Comparison of ENCODE assay signal across 2 cellular contexts in the genomic region with DNA sequence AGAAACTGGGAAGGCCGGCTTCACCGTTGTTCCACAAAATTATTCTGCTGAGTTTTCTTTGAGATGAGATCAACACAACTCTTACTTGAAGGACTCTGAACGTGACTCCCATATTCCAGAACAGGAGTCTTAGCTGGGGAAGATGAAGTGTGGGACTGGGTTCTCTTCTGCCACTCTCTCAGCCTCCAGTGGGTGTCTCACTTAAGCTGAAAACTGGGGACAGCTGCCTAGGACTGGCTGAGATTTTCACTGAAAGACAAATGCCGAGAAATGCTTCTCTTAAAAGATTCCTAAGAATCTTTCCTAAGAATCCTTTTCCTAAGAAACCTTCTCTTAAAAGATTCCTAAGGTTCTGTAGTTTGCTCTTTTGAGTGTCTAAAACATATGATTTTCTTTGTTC.
TF ChIP-seq lines count a peak whose summit lies in the region.

No MANE protein-coding gene starts in this region.

TF ChIP-seq in HCT116, 20 proteins besides CTCF, POLR2A, EP300 and RAD21 (continued from another document):
- TF ChIP-seq, protein P1, sequence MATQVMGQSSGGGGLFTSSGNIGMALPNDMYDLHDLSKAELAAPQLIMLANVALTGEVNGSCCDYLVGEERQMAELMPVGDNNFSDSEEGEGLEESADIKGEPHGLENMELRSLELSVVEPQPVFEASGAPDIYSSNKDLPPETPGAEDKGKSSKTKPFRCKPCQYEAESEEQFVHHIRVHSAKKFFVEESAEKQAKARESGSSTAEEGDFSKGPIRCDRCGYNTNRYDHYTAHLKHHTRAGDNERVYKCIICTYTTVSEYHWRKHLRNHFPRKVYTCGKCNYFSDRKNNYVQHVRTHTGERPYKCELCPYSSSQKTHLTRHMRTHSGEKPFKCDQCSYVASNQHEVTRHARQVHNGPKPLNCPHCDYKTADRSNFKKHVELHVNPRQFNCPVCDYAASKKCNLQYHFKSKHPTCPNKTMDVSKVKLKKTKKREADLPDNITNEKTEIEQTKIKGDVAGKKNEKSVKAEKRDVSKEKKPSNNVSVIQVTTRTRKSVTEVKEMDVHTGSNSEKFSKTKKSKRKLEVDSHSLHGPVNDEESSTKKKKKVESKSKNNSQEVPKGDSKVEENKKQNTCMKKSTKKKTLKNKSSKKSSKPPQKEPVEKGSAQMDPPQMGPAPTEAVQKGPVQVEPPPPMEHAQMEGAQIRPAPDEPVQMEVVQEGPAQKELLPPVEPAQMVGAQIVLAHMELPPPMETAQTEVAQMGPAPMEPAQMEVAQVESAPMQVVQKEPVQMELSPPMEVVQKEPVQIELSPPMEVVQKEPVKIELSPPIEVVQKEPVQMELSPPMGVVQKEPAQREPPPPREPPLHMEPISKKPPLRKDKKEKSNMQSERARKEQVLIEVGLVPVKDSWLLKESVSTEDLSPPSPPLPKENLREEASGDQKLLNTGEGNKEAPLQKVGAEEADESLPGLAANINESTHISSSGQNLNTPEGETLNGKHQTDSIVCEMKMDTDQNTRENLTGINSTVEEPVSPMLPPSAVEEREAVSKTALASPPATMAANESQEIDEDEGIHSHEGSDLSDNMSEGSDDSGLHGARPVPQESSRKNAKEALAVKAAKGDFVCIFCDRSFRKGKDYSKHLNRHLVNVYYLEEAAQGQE (IDR thresholded peaks at IDR 0.05; ENCODE audit: low read depth) = no peak
- TF ChIP-seq SRF (IDR thresholded peaks at IDR 0.05; ENCODE audit: low read depth) (no peak), CBX3 (IDR thresholded peaks at IDR 0.05; ENCODE audit: low read depth) (no peak), FOSL1 (IDR thresholded peaks at IDR 0.05; ENCODE audit: low read depth) (no peak), YY1 (IDR thresholded peaks at IDR 0.05; ENCODE audit: extremely low read depth, insufficient replicate concordance, low read depth, low read length) (no peak)

TF ChIP-seq in WTC11, 78 proteins besides CTCF, POLR2A, EP300 and RAD21 (continued from another document):
- TF ChIP-seq MYBL2 (CRISPR knock-in tag; IDR thresholded peaks at IDR 0.05) (no peak), SP1 (CRISPR knock-in tag; conservative IDR thresholded peaks at IDR 0.05) (no peak), NR2C2 (CRISPR knock-in tag; IDR thresholded peaks at IDR 0.05) (no peak), HMGA2 (CRISPR knock-in tag; IDR thresholded peaks at IDR 0.05) (no peak), PRRX2 (CRISPR knock-in tag; IDR thresholded peaks at IDR 0.05) (no peak), ETV6 (CRISPR knock-in tag; IDR thresholded peaks at IDR 0.05) (no peak), TCF7 (CRISPR knock-in tag; IDR thresholded peaks at IDR 0.05; ENCODE audit: low read depth) (no peak), TP53 (CRISPR knock-in tag; IDR thresholded peaks at IDR 0.05) (no peak), JUN (CRISPR knock-in tag; IDR thresholded peaks at IDR 0.05) (no peak), ZNF671 (CRISPR knock-in tag; IDR thresholded peaks at IDR 0.05) (no peak), RORB (CRISPR knock-in tag; IDR thresholded peaks at IDR 0.05) (no peak), NFE2L1 (CRISPR knock-in tag; IDR thresholded peaks at IDR 0.05) (no peak), OVOL2 (CRISPR knock-in tag; IDR thresholded peaks at IDR 0.05; ENCODE audit: borderline replicate concordance) (no peak)
- TF ChIP-seq, protein P2, sequence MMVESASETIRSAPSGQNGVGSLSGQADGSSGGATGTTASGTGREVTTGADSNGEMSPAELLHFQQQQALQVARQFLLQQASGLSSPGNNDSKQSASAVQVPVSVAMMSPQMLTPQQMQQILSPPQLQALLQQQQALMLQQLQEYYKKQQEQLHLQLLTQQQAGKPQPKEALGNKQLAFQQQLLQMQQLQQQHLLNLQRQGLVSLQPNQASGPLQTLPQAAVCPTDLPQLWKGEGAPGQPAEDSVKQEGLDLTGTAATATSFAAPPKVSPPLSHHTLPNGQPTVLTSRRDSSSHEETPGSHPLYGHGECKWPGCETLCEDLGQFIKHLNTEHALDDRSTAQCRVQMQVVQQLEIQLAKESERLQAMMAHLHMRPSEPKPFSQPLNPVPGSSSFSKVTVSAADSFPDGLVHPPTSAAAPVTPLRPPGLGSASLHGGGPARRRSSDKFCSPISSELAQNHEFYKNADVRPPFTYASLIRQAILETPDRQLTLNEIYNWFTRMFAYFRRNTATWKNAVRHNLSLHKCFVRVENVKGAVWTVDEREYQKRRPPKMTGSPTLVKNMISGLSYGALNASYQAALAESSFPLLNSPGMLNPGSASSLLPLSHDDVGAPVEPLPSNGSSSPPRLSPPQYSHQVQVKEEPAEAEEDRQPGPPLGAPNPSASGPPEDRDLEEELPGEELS (CRISPR knock-in tag; IDR thresholded peaks at IDR 0.05) = no peak
- TF ChIP-seq, protein P3, sequence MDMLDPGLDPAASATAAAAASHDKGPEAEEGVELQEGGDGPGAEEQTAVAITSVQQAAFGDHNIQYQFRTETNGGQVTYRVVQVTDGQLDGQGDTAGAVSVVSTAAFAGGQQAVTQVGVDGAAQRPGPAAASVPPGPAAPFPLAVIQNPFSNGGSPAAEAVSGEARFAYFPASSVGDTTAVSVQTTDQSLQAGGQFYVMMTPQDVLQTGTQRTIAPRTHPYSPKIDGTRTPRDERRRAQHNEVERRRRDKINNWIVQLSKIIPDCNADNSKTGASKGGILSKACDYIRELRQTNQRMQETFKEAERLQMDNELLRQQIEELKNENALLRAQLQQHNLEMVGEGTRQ (CRISPR knock-in tag; IDR thresholded peaks at IDR 0.05) = no peak
- TF ChIP-seq, protein P4, sequence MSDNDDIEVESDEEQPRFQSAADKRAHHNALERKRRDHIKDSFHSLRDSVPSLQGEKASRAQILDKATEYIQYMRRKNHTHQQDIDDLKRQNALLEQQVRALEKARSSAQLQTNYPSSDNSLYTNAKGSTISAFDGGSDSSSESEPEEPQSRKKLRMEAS (CRISPR knock-in tag; IDR thresholded peaks at IDR 0.05) = no peak
- TF ChIP-seq, protein P5, sequence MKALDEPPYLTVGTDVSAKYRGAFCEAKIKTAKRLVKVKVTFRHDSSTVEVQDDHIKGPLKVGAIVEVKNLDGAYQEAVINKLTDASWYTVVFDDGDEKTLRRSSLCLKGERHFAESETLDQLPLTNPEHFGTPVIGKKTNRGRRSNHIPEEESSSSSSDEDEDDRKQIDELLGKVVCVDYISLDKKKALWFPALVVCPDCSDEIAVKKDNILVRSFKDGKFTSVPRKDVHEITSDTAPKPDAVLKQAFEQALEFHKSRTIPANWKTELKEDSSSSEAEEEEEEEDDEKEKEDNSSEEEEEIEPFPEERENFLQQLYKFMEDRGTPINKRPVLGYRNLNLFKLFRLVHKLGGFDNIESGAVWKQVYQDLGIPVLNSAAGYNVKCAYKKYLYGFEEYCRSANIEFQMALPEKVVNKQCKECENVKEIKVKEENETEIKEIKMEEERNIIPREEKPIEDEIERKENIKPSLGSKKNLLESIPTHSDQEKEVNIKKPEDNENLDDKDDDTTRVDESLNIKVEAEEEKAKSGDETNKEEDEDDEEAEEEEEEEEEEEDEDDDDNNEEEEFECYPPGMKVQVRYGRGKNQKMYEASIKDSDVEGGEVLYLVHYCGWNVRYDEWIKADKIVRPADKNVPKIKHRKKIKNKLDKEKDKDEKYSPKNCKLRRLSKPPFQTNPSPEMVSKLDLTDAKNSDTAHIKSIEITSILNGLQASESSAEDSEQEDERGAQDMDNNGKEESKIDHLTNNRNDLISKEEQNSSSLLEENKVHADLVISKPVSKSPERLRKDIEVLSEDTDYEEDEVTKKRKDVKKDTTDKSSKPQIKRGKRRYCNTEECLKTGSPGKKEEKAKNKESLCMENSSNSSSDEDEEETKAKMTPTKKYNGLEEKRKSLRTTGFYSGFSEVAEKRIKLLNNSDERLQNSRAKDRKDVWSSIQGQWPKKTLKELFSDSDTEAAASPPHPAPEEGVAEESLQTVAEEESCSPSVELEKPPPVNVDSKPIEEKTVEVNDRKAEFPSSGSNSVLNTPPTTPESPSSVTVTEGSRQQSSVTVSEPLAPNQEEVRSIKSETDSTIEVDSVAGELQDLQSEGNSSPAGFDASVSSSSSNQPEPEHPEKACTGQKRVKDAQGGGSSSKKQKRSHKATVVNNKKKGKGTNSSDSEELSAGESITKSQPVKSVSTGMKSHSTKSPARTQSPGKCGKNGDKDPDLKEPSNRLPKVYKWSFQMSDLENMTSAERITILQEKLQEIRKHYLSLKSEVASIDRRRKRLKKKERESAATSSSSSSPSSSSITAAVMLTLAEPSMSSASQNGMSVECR (CRISPR knock-in tag; IDR thresholded peaks at IDR 0.05; ENCODE audit: borderline replicate concordance) = no peak
- TF ChIP-seq, protein P6, sequence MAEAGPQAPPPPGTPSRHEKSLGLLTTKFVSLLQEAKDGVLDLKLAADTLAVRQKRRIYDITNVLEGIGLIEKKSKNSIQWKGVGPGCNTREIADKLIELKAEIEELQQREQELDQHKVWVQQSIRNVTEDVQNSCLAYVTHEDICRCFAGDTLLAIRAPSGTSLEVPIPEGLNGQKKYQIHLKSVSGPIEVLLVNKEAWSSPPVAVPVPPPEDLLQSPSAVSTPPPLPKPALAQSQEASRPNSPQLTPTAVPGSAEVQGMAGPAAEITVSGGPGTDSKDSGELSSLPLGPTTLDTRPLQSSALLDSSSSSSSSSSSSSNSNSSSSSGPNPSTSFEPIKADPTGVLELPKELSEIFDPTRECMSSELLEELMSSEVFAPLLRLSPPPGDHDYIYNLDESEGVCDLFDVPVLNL (CRISPR knock-in tag; IDR thresholded peaks at IDR 0.05; ENCODE audit: borderline replicate concordance, low read depth) = no peak
- TF ChIP-seq, protein P7, sequence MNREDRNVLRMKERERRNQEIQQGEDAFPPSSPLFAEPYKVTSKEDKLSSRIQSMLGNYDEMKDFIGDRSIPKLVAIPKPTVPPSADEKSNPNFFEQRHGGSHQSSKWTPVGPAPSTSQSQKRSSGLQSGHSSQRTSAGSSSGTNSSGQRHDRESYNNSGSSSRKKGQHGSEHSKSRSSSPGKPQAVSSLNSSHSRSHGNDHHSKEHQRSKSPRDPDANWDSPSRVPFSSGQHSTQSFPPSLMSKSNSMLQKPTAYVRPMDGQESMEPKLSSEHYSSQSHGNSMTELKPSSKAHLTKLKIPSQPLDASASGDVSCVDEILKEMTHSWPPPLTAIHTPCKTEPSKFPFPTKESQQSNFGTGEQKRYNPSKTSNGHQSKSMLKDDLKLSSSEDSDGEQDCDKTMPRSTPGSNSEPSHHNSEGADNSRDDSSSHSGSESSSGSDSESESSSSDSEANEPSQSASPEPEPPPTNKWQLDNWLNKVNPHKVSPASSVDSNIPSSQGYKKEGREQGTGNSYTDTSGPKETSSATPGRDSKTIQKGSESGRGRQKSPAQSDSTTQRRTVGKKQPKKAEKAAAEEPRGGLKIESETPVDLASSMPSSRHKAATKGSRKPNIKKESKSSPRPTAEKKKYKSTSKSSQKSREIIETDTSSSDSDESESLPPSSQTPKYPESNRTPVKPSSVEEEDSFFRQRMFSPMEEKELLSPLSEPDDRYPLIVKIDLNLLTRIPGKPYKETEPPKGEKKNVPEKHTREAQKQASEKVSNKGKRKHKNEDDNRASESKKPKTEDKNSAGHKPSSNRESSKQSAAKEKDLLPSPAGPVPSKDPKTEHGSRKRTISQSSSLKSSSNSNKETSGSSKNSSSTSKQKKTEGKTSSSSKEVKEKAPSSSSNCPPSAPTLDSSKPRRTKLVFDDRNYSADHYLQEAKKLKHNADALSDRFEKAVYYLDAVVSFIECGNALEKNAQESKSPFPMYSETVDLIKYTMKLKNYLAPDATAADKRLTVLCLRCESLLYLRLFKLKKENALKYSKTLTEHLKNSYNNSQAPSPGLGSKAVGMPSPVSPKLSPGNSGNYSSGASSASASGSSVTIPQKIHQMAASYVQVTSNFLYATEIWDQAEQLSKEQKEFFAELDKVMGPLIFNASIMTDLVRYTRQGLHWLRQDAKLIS (CRISPR knock-in tag; IDR thresholded peaks at IDR 0.05; ENCODE audit: borderline replicate concordance) = no peak
